In genomic region chr12:51635371-51635770, GRCh38 we compare ENCODE assay signal across 20 cellular contexts.
"Had no signal": no experiment of that assay in that cellular context is flagged by ENCODE, and none has a peak within 500 bp of the region (broad histone marks: within the 10 kb centered on the region; RNA-seq: fewer than 3 reads in every experiment).

No MANE protein-coding gene starts in this region.

- H3K36me3 ChIP-seq: ascending aorta, lower lobe of right lung, suprapubic skin, upper lobe of right lung had no signal

- H3K4me1 Mint-ChIP-seq: activated naive CD8-positive, alpha-beta T cell treated with anti-CD3 and anti-CD28 coated beads, Interleukin-2, amount 10 ng/mL, durations not matched to agents 7 days and 5 days; naive B cell had no signal

- DNase-seq: activated CD4-positive, alpha-beta T cell treated with anti-CD3 and anti-CD28 coated beads for 1 hour; activated CD4-positive, alpha-beta T cell treated with anti-CD3 and anti-CD28 coated beads, Interleukin-2, amount 50 U/mL, for 48 hours; activated gamma-delta T cell treated with Interleukin-2 at 50 U/mL for 16 hours; activated naive CD8-positive, alpha-beta T cell treated with anti-CD3 and anti-CD28 coated beads, Interleukin-2, amount 10 ng/mL, durations not matched to agents 7 days and 5 days; activated T-cell treated with anti-CD3 and anti-CD28 coated beads, Interleukin-2, amount 50 U/mL, for 4 hours; central memory CD4-positive, alpha-beta T cell; cortex of kidney; effector memory CD4-positive, alpha-beta T cell; erythroblast; left cardiac atrium; lower lobe of right lung; naive B cell; stimulated activated CD4-positive, alpha-beta T cell treated with anti-CD3 and anti-CD28 coated beads, Interleukin-2, amount 100 ng/mL, for 24 hours; stimulated activated naive CD4-positive, alpha-beta T cell treated with Interleukin-2 at 50 U/mL for 16 hours; T-helper 9 cell; upper lobe of right lung had no signal

- H3K4me3 Mint-ChIP-seq: activated naive CD8-positive, alpha-beta T cell treated with anti-CD3 and anti-CD28 coated beads, Interleukin-2, amount 10 ng/mL, durations not matched to agents 7 days and 5 days; activated T-cell treated with anti-CD3 and anti-CD28 coated beads, Interleukin-2, amount 50 U/mL, for 4 hours; naive B cell had no signal

- H3K27ac ChIP-seq: ascending aorta, lower lobe of right lung, suprapubic skin, upper lobe of right lung had no signal

- ATAC-seq: activated T-cell treated with anti-CD3 and anti-CD28 coated beads, Interleukin-2, amount 50 U/mL, for 4 hours; left cardiac atrium; lower lobe of right lung; sciatic nerve; upper lobe of right lung had no signal

- H3K4me3 ChIP-seq: ascending aorta, lower lobe of right lung, suprapubic skin, upper lobe of right lung had no signal

- H3K27me3 ChIP-seq: ascending aorta, suprapubic skin, upper lobe of right lung had no signal

- H3K36me3 Mint-ChIP-seq: activated naive CD8-positive, alpha-beta T cell treated with anti-CD3 and anti-CD28 coated beads, Interleukin-2, amount 10 ng/mL, durations not matched to agents 7 days and 5 days had no signal

- H3K4me1 ChIP-seq: ascending aorta, lower lobe of right lung, suprapubic skin, upper lobe of right lung had no signal

- H3K27me3 Mint-ChIP-seq: progenitor cell of endocrine pancreas had no signal

- H3K27ac Mint-ChIP-seq: activated naive CD8-positive, alpha-beta T cell treated with anti-CD3 and anti-CD28 coated beads, Interleukin-2, amount 10 ng/mL, durations not matched to agents 7 days and 5 days; naive B cell; progenitor cell of endocrine pancreas had no signal

- H3K9me3 ChIP-seq: ascending aorta, suprapubic skin had no signal
